In genomic region chr1:67535474-67535873, GRCh38 we compare ENCODE assay signal across 8 cellular contexts.
DNase-seq lines count a peak whose midpoint lies in the region; ATAC-seq and TF ChIP-seq lines count a peak whose summit lies in the region.

No MANE protein-coding gene starts in this region.

- no peaks in the 10 kb centered on the region for H3K36me3 ChIP-seq in DND-41 (ENCODE audit: insufficient read depth, low read length)
- no peaks in the 10 kb centered on the region for H3K36me3 ChIP-seq in adrenal gland (replicated peaks in 1 of 2)

- no peaks in the 10 kb centered on the region for H4K20me1 ChIP-seq in DND-41 (ENCODE audit: insufficient read depth, low read length)

- ATAC-seq in DND-41 (ENCODE audit: insufficient read depth, low read depth), result peak; percentile 55; the same call in 1 of the 3 replicates
- peak; percentile 77 for ATAC-seq in GM21390 (IDR thresholded peaks at IDR 0.05; ENCODE audit: unreplicated experiment)
- peak; percentile 74 to 81 for ATAC-seq in left cardiac atrium

- H3K4me2 ChIP-seq in DND-41 (ENCODE audit: insufficient read depth, low read length), result no peak overlapping the region

- 4% methylated on average over 5 of the region's 5 CpGs for WGBS in adrenal gland, 4 donors

- no peak for TF ChIP-seq POLR2A in adrenal gland (IDR thresholded peaks at IDR 0.05)

- peak; percentile 33 for DNase-seq in DND-41
- peak; percentile 73 for DNase-seq in HT1080 (ENCODE audit: low read depth)
- DNase-seq in RPMI7951 (ENCODE audit: low read depth), result peak; percentile 75
- DNase-seq in adrenal gland, result peak; percentile 64 to 91 (median 83)
- DNase-seq in left cardiac atrium, result peak; percentile 80
- peak; percentile 31 for DNase-seq in putamen (ENCODE audit: low spot score)
- no peak for DNase-seq in GF-D8 (lab: John Stamatoyannopoulos, UW)

- H3K4me3 ChIP-seq in DND-41 (ENCODE audit: low read depth in 1 of 2, low read length in 2 of 2) (no peak overlapping the region), adrenal gland (no peak overlapping the region)

- TF ChIP-seq CTCF in DND-41 (IDR thresholded peaks at IDR 0.05; ENCODE audit: borderline replicate concordance, extremely low read depth, low read length, poor library complexity, severe bottlenecking) (peak; percentile 63), adrenal gland (IDR thresholded peaks at IDR 0.05) (peak; percentile 75 to 97 (median 91))

- H2AFZ ChIP-seq in DND-41 (ENCODE audit: low read depth, low read length), result no peak overlapping the region

- H3K27me3 ChIP-seq in DND-41 (ENCODE audit: insufficient read depth, low read length, poor library complexity), result peaks cover 4% of the 10 kb centered on the region
- H3K27me3 ChIP-seq in adrenal gland, result no peaks in the 10 kb centered on the region

- H3K79me2 ChIP-seq in DND-41 (ENCODE audit: insufficient read depth, low read length), result no peaks in the 10 kb centered on the region

- H3K9ac ChIP-seq in DND-41 (ENCODE audit: low read depth, low read length), result no peak overlapping the region

- intact Hi-C loops in adrenal gland (cut with DNase I), result loop anchor here in 1 of 2 donors (5.0 kb wide), 1 partner anchor 222 kb away; no protein-coding TSS in a partner anchor
- intact Hi-C loops in left cardiac atrium (cut with DNase I), result loop anchor here in 1 of 2 donors (10.0 kb wide), 1 partner anchor 219 kb away; no protein-coding TSS in a partner anchor

- H3K4me1 ChIP-seq in DND-41 (ENCODE audit: insufficient read depth, low read length) (no peaks in the 10 kb centered on the region), adrenal gland (replicated peaks in 1 of 2) (no peaks in the 10 kb centered on the region)

- H3K9me3 ChIP-seq in DND-41 (ENCODE audit: insufficient read depth, low read length, severe bottlenecking), result no peaks in the 10 kb centered on the region
- no peaks in the 10 kb centered on the region for H3K9me3 ChIP-seq in adrenal gland (replicated peaks in 1 of 3)

- H3K27ac ChIP-seq in DND-41 (ENCODE audit: low read length) (no peak overlapping the region), adrenal gland (no peak overlapping the region)
